In genomic region chr7:45223078-45223477, GRCh38 we compare ENCODE assay signal across 20 cellular contexts.
A peak's percentile ranks its signal among the peaks of the same experiment; 100 is the strongest.
DNase-seq lines count a peak whose midpoint lies in the region; ATAC-seq and TF ChIP-seq lines count a peak whose summit lies in the region.
"Had no signal": no experiment of that assay in that cellular context is flagged by ENCODE, and none has a peak within 500 bp of the region (broad histone marks: within the 10 kb centered on the region; RNA-seq: fewer than 3 reads in every experiment).

No MANE protein-coding gene starts in this region.

- no peaks in the 10 kb centered on the region for H3K79me2 ChIP-seq in neural progenitor cell (ENCODE audit: low read depth)

- H3K27me3 Mint-ChIP-seq in activated CD4-positive, alpha-beta T cell treated with anti-CD3 and anti-CD28 coated beads, Interleukin-2, amount 10 ng/mL, durations not matched to agents 7 days and 5 days = peaks cover 17% of the 10 kb centered on the region
- H3K27me3 Mint-ChIP-seq in neural progenitor cell (ENCODE audit: insufficient read depth, low read depth) = peaks cover 36% of the 10 kb centered on the region
- peaks cover 37% of the 10 kb centered on the region for H3K27me3 Mint-ChIP-seq in type B pancreatic cell

- H4K20me1 ChIP-seq in neural progenitor cell (ENCODE audit: low read depth) = no peaks in the 10 kb centered on the region
- H4K20me1 ChIP-seq: BLaER1 had no signal

- no peak overlapping the region for H3K4me3 ChIP-seq in HEK293 (ENCODE audit: low read depth, low read length)
- no peak overlapping the region for H3K4me3 ChIP-seq in right lobe of liver
- H3K4me3 ChIP-seq in neural progenitor cell = no peak overlapping the region
- H3K4me3 ChIP-seq: BLaER1, GM23248 had no signal

- H3K4me1 ChIP-seq in HEK293 (ENCODE audit: control insufficient read depth, insufficient read depth, low read length) (no peaks in the 10 kb centered on the region), right lobe of liver (no peaks in the 10 kb centered on the region), neural progenitor cell (peaks cover 22% of the 10 kb centered on the region)
- H3K4me1 ChIP-seq: Caco-2 had no signal

- H3K27ac ChIP-seq in HEK293 (ENCODE audit: extremely low read depth, low read depth, low read length) = no peak overlapping the region
- H3K27ac ChIP-seq in right lobe of liver = no peak overlapping the region
- no peak overlapping the region for H3K27ac ChIP-seq in neural progenitor cell
- H3K27ac ChIP-seq: 22Rv1, BLaER1, C4-2B, GM23248 had no signal

- no peaks in the 10 kb centered on the region for H3K36me3 Mint-ChIP-seq in activated CD4-positive, alpha-beta T cell treated with anti-CD3 and anti-CD28 coated beads, Interleukin-2, amount 10 ng/mL, durations not matched to agents 7 days and 5 days (ENCODE audit: low read depth)
- peaks cover 2% of the 10 kb centered on the region for H3K36me3 Mint-ChIP-seq in neural progenitor cell
- no peaks in the 10 kb centered on the region for H3K36me3 Mint-ChIP-seq in type B pancreatic cell
- H3K36me3 Mint-ChIP-seq: CD4-positive, CD25-positive, alpha-beta regulatory T cell; CD8-positive, alpha-beta T cell had no signal

- TF ChIP-seq CTCF in HEK293 (tag by site-specific recombination; IDR thresholded peaks at IDR 0.05) (no peak), right lobe of liver (IDR thresholded peaks at IDR 0.05) (no peak), neural progenitor cell (IDR thresholded peaks at IDR 0.05) (no peak), type B pancreatic cell (conservative IDR thresholded peaks at IDR 0.05) (no peak)

- no peak for TF ChIP-seq POLR2A in right lobe of liver (IDR thresholded peaks at IDR 0.05)

- POLR2A ChIA-PET in activated CD4-positive, alpha-beta T cell treated with anti-CD3 and anti-CD28 coated beads, Interleukin-2, amount 10 ng/mL, durations not matched to agents 7 days and 5 days (lab: Charles Lee) = no interaction called here
- POLR2A ChIA-PET in HEK293 (lab: Yijun Ruan, JAX) = no interaction called here

- H2AFZ ChIP-seq in neural progenitor cell (replicated peaks) = no peak overlapping the region
- H2AFZ ChIP-seq: GM23248 had no signal

- ATAC-seq in right lobe of liver = peak in 3 of 4 donors; percentile 35 to 63 (median 47)
- ATAC-seq: CD8-positive, alpha-beta T cell had no signal

- no peak overlapping the region for H3K4me3 Mint-ChIP-seq in activated CD4-positive, alpha-beta T cell treated with anti-CD3 and anti-CD28 coated beads, Interleukin-2, amount 10 ng/mL, durations not matched to agents 7 days and 5 days
- H3K4me3 Mint-ChIP-seq in neural progenitor cell (peak overlapping the region; percentile 69), type B pancreatic cell (no peak overlapping the region)
- H3K4me3 Mint-ChIP-seq: B cell; CD4-positive, CD25-positive, alpha-beta regulatory T cell; CD8-positive, alpha-beta T cell had no signal

- DNase-seq in activated CD4-positive, alpha-beta T cell treated with anti-CD3 and anti-CD28 coated beads, Interleukin-2, amount 10 ng/mL, durations not matched to agents 7 days and 5 days = peak; percentile 3
- no peak for DNase-seq in activated CD4-positive, alpha-beta T cell treated with anti-CD3 and anti-CD28 coated beads, Interleukin-2, amount 50 U/mL, for 1 hour
- DNase-seq in right lobe of liver = no peak
- DNase-seq in neural progenitor cell (ENCODE audit: low spot score) = no peak
- DNase-seq in KG1 (lab: John Stamatoyannopoulos, UW) = no peak
- no peak for DNase-seq in NCI-H1930 (lab: John Stamatoyannopoulos, UW)
- no peak for DNase-seq in type B pancreatic cell (ENCODE audit: extremely low spot score, unreplicated experiment)
- DNase-seq: Caco-2; CD4-positive, CD25-positive, alpha-beta regulatory T cell; CD8-positive, alpha-beta T cell; DMS153; DND-41; GM23248; H7; HCEC 1CT had no signal

- H3K27me3 ChIP-seq in right lobe of liver = no peaks in the 10 kb centered on the region
- no peaks in the 10 kb centered on the region for H3K27me3 ChIP-seq in neural progenitor cell
- H3K27me3 ChIP-seq: BLaER1 had no signal

- H3K9ac ChIP-seq in neural progenitor cell = no peak overlapping the region
- H3K9ac ChIP-seq: BLaER1, GM23248 had no signal

- intact Hi-C loops in right lobe of liver (cut with DNase I) = no loop called here

- CTCF ChIA-PET in activated CD4-positive, alpha-beta T cell treated with anti-CD3 and anti-CD28 coated beads, Interleukin-2, amount 10 ng/mL, durations not matched to agents 7 days and 5 days (lab: Charles Lee) = no interaction called here
- CTCF ChIA-PET in HEK293 (lab: Yijun Ruan, JAX) = no interaction called here

- no peak overlapping the region for H3K4me2 ChIP-seq in neural progenitor cell
- H3K4me2 ChIP-seq: BLaER1 had no signal

- H3K9me3 ChIP-seq in HEK293 (ENCODE audit: control insufficient read depth, insufficient read depth, low read depth, low read length) = no peaks in the 10 kb centered on the region
- H3K9me3 ChIP-seq in right lobe of liver = no peaks in the 10 kb centered on the region
- no peaks in the 10 kb centered on the region for H3K9me3 ChIP-seq in neural progenitor cell (ENCODE audit: low read depth)
- H3K9me3 ChIP-seq: BLaER1, Caco-2 had no signal

- H3K4me1 Mint-ChIP-seq in activated CD4-positive, alpha-beta T cell treated with anti-CD3 and anti-CD28 coated beads, Interleukin-2, amount 10 ng/mL, durations not matched to agents 7 days and 5 days = no peaks in the 10 kb centered on the region
- H3K4me1 Mint-ChIP-seq in neural progenitor cell (peaks cover 61% of the 10 kb centered on the region), type B pancreatic cell (ENCODE audit: unreplicated experiment) (peaks cover 7% of the 10 kb centered on the region)
- H3K4me1 Mint-ChIP-seq: B cell had no signal

- H3K27ac Mint-ChIP-seq in activated CD4-positive, alpha-beta T cell treated with anti-CD3 and anti-CD28 coated beads, Interleukin-2, amount 10 ng/mL, durations not matched to agents 7 days and 5 days = no peak overlapping the region
- peak overlapping the region; percentile 92 for H3K27ac Mint-ChIP-seq in neural progenitor cell
- no peak overlapping the region for H3K27ac Mint-ChIP-seq in type B pancreatic cell
- H3K27ac Mint-ChIP-seq: B cell; CD4-positive, CD25-positive, alpha-beta regulatory T cell; CD8-positive, alpha-beta T cell had no signal

- H3F3A ChIP-seq in neural progenitor cell (ENCODE audit: low read depth) = no peaks in the 10 kb centered on the region

- no peaks in the 10 kb centered on the region for H3K9me3 Mint-ChIP-seq in activated CD4-positive, alpha-beta T cell treated with anti-CD3 and anti-CD28 coated beads, Interleukin-2, amount 10 ng/mL, durations not matched to agents 7 days and 5 days
- H3K9me3 Mint-ChIP-seq in neural progenitor cell (peaks cover 6% of the 10 kb centered on the region), type B pancreatic cell (no peaks in the 10 kb centered on the region)
- H3K9me3 Mint-ChIP-seq: CD4-positive, CD25-positive, alpha-beta regulatory T cell; CD8-positive, alpha-beta T cell had no signal

- no peaks in the 10 kb centered on the region for H3K36me3 ChIP-seq in HEK293 (ENCODE audit: control insufficient read depth in 2 of 2, insufficient read depth in 1 of 2, low read length in 2 of 2)
- H3K36me3 ChIP-seq in right lobe of liver = no peaks in the 10 kb centered on the region
- H3K36me3 ChIP-seq in neural progenitor cell = no peaks in the 10 kb centered on the region
- H3K36me3 ChIP-seq: BLaER1 had no signal

TF ChIP-seq in HEK293, 187 proteins besides CTCF, POLR2A, EP300 and RAD21:
- TF ChIP-seq ZNF449 (tag by site-specific recombination; IDR thresholded peaks at IDR 0.05) (no peak), KLF16 (tag by site-specific recombination; IDR thresholded peaks at IDR 0.05) (no peak), ZNF664 (tag by site-specific recombination; IDR thresholded peaks at IDR 0.05) (peak; percentile 38; the same call in 1 of the 2 replicates), SP7 (tag by site-specific recombination; IDR thresholded peaks at IDR 0.05) (no peak), ZNF645 (tag by site-specific recombination; IDR thresholded peaks at IDR 0.05) (no peak)
TF ChIP-seq in HEK293: peak in this region for 1.
